ENCODE assay signal across 25 cellular contexts in the genomic region with DNA sequence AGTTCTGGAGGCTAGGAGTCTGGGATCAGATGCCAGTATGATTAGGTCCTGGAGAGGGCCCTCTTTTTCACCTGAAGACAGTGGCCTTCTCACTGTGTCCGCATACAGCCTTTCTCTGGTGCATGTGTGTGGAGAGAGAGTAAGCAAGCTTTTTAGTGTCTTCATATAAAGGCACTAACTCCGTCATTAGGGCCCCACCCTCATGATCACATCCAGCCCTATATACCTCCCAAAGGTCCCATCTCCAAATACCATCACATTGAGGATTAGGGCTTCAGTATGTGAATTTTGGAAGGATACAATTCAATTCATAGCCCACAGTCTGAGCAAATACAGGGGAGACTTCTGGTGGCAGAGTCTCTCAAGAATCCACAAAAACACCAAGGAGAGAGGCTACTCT.
DNase-seq lines count a peak whose midpoint lies in the region; ATAC-seq, FAIRE-seq and TF ChIP-seq lines count a peak whose summit lies in the region.
"Had no signal": no experiment of that assay in that cellular context is flagged by ENCODE, and none has a peak within 500 bp of the region (broad histone marks: within the 10 kb centered on the region; RNA-seq: fewer than 3 reads in every experiment).

No MANE protein-coding gene starts in this region.

- H3K4me1 ChIP-seq in HepG2 (ENCODE audit: insufficient read depth, low read length) (peaks cover 35% of the 10 kb centered on the region), right lobe of liver (peaks cover 0 to 5% (median 0%) of the 10 kb centered on the region in 4 donors), IMR-90 (ENCODE audit: control insufficient read depth, insufficient read depth, low read length) (peaks cover 12% of the 10 kb centered on the region)
- H3K4me1 ChIP-seq: BE2C had no signal

- DNase-seq in HepG2 (ENCODE audit: low spot score) (no peak), right lobe of liver (no peak), IMR-90 (no peak), anterior cingulate cortex (lab: John Stamatoyannopoulos, UW) (no peak)
- DNase-seq: 8988T; ACHN; BE2C; C1 segment of cervical spinal cord; CD4-positive, alpha-beta memory T cell; CD4-positive, CD25-positive, alpha-beta regulatory T cell; CD8-positive, alpha-beta memory T cell; COR-L47; DMS 273 treated with DMSO at 0.1 percent for 48 hours; DMS153; DMS53; DMS79; DND-41; EL; GDM1 had no signal

- ATAC-seq in HepG2 = no peak
- no peak for ATAC-seq in right lobe of liver
- no peak for ATAC-seq in IMR-90 (ENCODE audit: low read depth)
- ATAC-seq in HG03196 (IDR thresholded peaks at IDR 0.05; ENCODE audit: unreplicated experiment) = no peak
- ATAC-seq: GM12878 had no signal

- H3K27ac ChIP-seq in HepG2 (ENCODE audit: extremely low read length, insufficient read depth, low read length) (no peak overlapping the region), right lobe of liver (no peak overlapping the region), IMR-90 (ENCODE audit: insufficient read depth, low read length) (no peak overlapping the region)
- H3K27ac ChIP-seq: BLaER1 had no signal

- no peak overlapping the region for H3K14ac ChIP-seq in IMR-90 (replicated peaks; ENCODE audit: low read depth, low read length)

- H4K5ac ChIP-seq in IMR-90 (ENCODE audit: low read depth, low read length) = peak overlapping the region; percentile 10; the same call in 1 of the 2 replicates

- no peak overlapping the region for H3K23ac ChIP-seq in IMR-90 (ENCODE audit: low read depth, low read length)

- H3K4me2 ChIP-seq in HepG2 (ENCODE audit: low read depth, low read length) (no peak overlapping the region), IMR-90 (ENCODE audit: low read depth, low read length) (no peak overlapping the region)
- H3K4me2 ChIP-seq: BLaER1 had no signal

- H3K9ac ChIP-seq in HepG2 (ENCODE audit: insufficient read depth, low read depth, low read length) = no peak overlapping the region
- no peak overlapping the region for H3K9ac ChIP-seq in IMR-90 (ENCODE audit: low read depth, low read length)
- H3K9ac ChIP-seq: BLaER1 had no signal

- peaks cover 0 to 13% of the 10 kb centered on the region in 2 experiments; a peak in 1 of 4 replicates for H3K79me1 ChIP-seq in IMR-90 (ENCODE audit: low read depth in 1 of 2, low read length in 2 of 2)

- POLR2A ChIA-PET in HepG2 (lab: Yijun Ruan, JAX) (no interaction called here), IMR-90 (lab: Charles Lee; ENCODE audit: unreplicated experiment) (no interaction called here)

- TF ChIP-seq POLR2A in HepG2 (IDR thresholded peaks at IDR 0.05; ENCODE audit: insufficient read depth in 1 of 2, low read depth in 2 of 2, low read length in 2 of 2) (no peak), right lobe of liver (IDR thresholded peaks at IDR 0.05) (no peak), IMR-90 (IDR thresholded peaks at IDR 0.05; ENCODE audit: low read depth, low read length) (no peak)

- H2AFZ ChIP-seq in HepG2 (ENCODE audit: low read length) = no peak overlapping the region
- no peak overlapping the region for H2AFZ ChIP-seq in IMR-90 (replicated peaks; ENCODE audit: low read length, poor library complexity)

- H4K20me1 ChIP-seq in HepG2 (ENCODE audit: insufficient read depth, low read length) (no peaks in the 10 kb centered on the region), IMR-90 (ENCODE audit: insufficient read depth, low read length) (no peaks in the 10 kb centered on the region)
- H4K20me1 ChIP-seq: BLaER1 had no signal

- peaks cover 11% of the 10 kb centered on the region; the same call in 1 of the 2 replicates for H3K9me1 ChIP-seq in IMR-90 (ENCODE audit: insufficient read depth, low read length)

- no peaks in the 10 kb centered on the region for H3K36me3 ChIP-seq in HepG2 (replicated peaks in 1 of 2; ENCODE audit: control insufficient read depth in 1 of 2, insufficient read depth in 2 of 2, low read length in 2 of 2)
- no peaks in the 10 kb centered on the region for H3K36me3 ChIP-seq in right lobe of liver
- no peaks in the 10 kb centered on the region for H3K36me3 ChIP-seq in IMR-90 (ENCODE audit: control insufficient read depth, insufficient read depth, low read length)
- H3K36me3 ChIP-seq: BE2C, BLaER1 had no signal

- H2BK5ac ChIP-seq in IMR-90 (ENCODE audit: low read depth, low read length, poor library complexity, severe bottlenecking) = no peak overlapping the region

- FAIRE-seq in HepG2 (lab: Jason Lieb, UNC) = no peak
- FAIRE-seq: A204.1, GM12878, GM12892, GM18507 had no signal

- H3K27me3 ChIP-seq in HepG2 (ENCODE audit: control insufficient read depth in 1 of 2, insufficient read depth in 2 of 2, low read length in 2 of 2) = no peaks in the 10 kb centered on the region
- no peaks in the 10 kb centered on the region for H3K27me3 ChIP-seq in right lobe of liver
- H3K27me3 ChIP-seq in IMR-90 (ENCODE audit: control insufficient read depth, insufficient read depth, low read length) = no peaks in the 10 kb centered on the region
- H3K27me3 ChIP-seq: BE2C, BLaER1 had no signal

- dilution Hi-C loops in IMR-90 (cut with HindIII; ENCODE audit: low sequenced_read_pairs, unreplicated experiment) = no loop called here

- H2BK15ac ChIP-seq in IMR-90 (ENCODE audit: low read depth, low read length) = no peak overlapping the region

- H3K4me3 ChIP-seq in HepG2 (replicated peaks in 1 of 3; ENCODE audit: insufficient read depth in 1 of 3, low read depth in 2 of 3, low read length in 3 of 3) = no peak overlapping the region
- H3K4me3 ChIP-seq in right lobe of liver = no peak overlapping the region
- no peak overlapping the region for H3K4me3 ChIP-seq in IMR-90 (ENCODE audit: insufficient read depth, low read depth, low read length)
- H3K4me3 ChIP-seq: BLaER1, GM12878 had no signal

- no peak overlapping the region for H2BK120ac ChIP-seq in IMR-90 (ENCODE audit: low read depth, low read length)

- H3K79me2 ChIP-seq in HepG2 (ENCODE audit: insufficient read depth, low read length) = no peaks in the 10 kb centered on the region

- no peak overlapping the region for H3K4ac ChIP-seq in IMR-90 (ENCODE audit: low read depth, low read length)

- no peak for TF ChIP-seq EP300 in HepG2 (IDR thresholded peaks at IDR 0.05; ENCODE audit: low read depth in 2 of 2, low read length in 2 of 2)
- TF ChIP-seq EP300 in HepG2 (CRISPR knock-in tag; IDR thresholded peaks at IDR 0.05; ENCODE audit: borderline replicate concordance) = no peak

- CTCF ChIA-PET in HepG2 (lab: Yijun Ruan, JAX; ENCODE audit: low intra/inter-chr PET ratio, low total read pairs) = interaction anchor here (2.6 kb wide), 1 partner anchor 25 kb away, joined by 11 read pairs; no protein-coding TSS in a partner anchor
- CTCF ChIA-PET in IMR-90 (lab: Yijun Ruan, JAX) = interaction anchor here (1.2 kb wide), 1 partner anchor 11 kb away, joined by 4 read pairs; no protein-coding TSS in a partner anchor

- in situ Hi-C loops in HepG2 (cut with HindIII; ENCODE audit: extremely low pct_ligation_motif_present, low pct_unique_long_range_greater_than_20kb) = no loop called here
- in situ Hi-C loops in IMR-90 (cut with MboI; ENCODE audit: low sequenced_read_pairs) = loop anchor here (5.0 kb wide), 1 partner anchor 372 kb away; no protein-coding TSS in a partner anchor

- no peak overlapping the region for H3K18ac ChIP-seq in IMR-90 (ENCODE audit: low read depth, low read length)

- no peak overlapping the region for H2AK5ac ChIP-seq in IMR-90 (ENCODE audit: low read depth, low read length)

- H2AK9ac ChIP-seq in IMR-90 (replicated peaks; ENCODE audit: low read depth, low read length, poor library complexity) = no peak overlapping the region

- no peak overlapping the region for H3K56ac ChIP-seq in IMR-90 (ENCODE audit: extremely low read depth, insufficient read depth, low read length)

- TF ChIP-seq CTCF in HepG2 (CRISPR knock-in tag; IDR thresholded peaks at IDR 0.05) (no peak), right lobe of liver (IDR thresholded peaks at IDR 0.05) (no peak), IMR-90 (conservative IDR thresholded peaks at IDR 0.05; ENCODE audit: low read depth, low read length) (no peak)

- no peak overlapping the region for H4K91ac ChIP-seq in IMR-90 (ENCODE audit: insufficient read depth, low read depth, low read length)

- H2BK20ac ChIP-seq in IMR-90 (ENCODE audit: low read depth, low read length) = no peak overlapping the region

- no peaks in the 10 kb centered on the region for H3K9me3 ChIP-seq in HepG2 (ENCODE audit: low read length)
- no peaks in the 10 kb centered on the region for H3K9me3 ChIP-seq in right lobe of liver
- H3K9me3 ChIP-seq in IMR-90 (ENCODE audit: control insufficient read depth, insufficient read depth, low read length) = no peaks in the 10 kb centered on the region
- H3K9me3 ChIP-seq: BE2C, BLaER1 had no signal

- intact Hi-C loops in HepG2 (cut with micrococcal nuclease; ENCODE audit: unreplicated experiment) = loop anchor here (10.0 kb wide), 1 partner anchor 381 kb away; no protein-coding TSS in a partner anchor
- intact Hi-C loops in right lobe of liver (cut with DNase I) = no loop called here
- intact Hi-C loops in IMR-90 (cut with micrococcal nuclease) = loop anchor here (5.0 to 10.0 kb wide), 3 partner anchors 103 to 383 kb away; no protein-coding TSS in a partner anchor

- BruUV-seq in HepG2 (replicated peaks; lab: Mats Ljungman, UMichigan) = no TSS peak
- no TSS peak for BruUV-seq in IMR-90 (replicated peaks; lab: Mats Ljungman, UMichigan)

- H4K8ac ChIP-seq in IMR-90 (ENCODE audit: low read depth in 2 of 2, low read length in 2 of 2) = no peak overlapping the region

- 88% methylated on average over 2 of the region's 2 CpGs for WGBS in HepG2 (ENCODE audit: low lambda C conversion rate)
- 94% methylated on average over 2 of the region's 2 CpGs for WGBS in right lobe of liver (ENCODE audit: insufficient coverage, low coverage, low lambda C conversion rate, missing lambda C conversion rate)
- WGBS in IMR-90 (ENCODE audit: extremely low coverage in 2 of 2, insufficient read length in 1 of 2), 2 experiments = no CpG with 5 or more reads among the region's 2 CpGs

- no peak for TF ChIP-seq RAD21 in HepG2 (CRISPR knock-in tag; IDR thresholded peaks at IDR 0.05)
- TF ChIP-seq RAD21 in IMR-90 (IDR thresholded peaks at IDR 0.05; ENCODE audit: low read length) = no peak

TF ChIP-seq in HepG2, 621 proteins besides CTCF, POLR2A, EP300 and RAD21:
- TF ChIP-seq PITX1 (CRISPR knock-in tag; IDR thresholded peaks at IDR 0.05) (no peak), ZNF616 (CRISPR knock-in tag; IDR thresholded peaks at IDR 0.05; ENCODE audit: low read depth) (no peak), ATRX (CRISPR knock-in tag; IDR thresholded peaks at IDR 0.05; ENCODE audit: borderline replicate concordance) (no peak), ZNF264 (CRISPR knock-in tag; IDR thresholded peaks at IDR 0.05) (peak; percentile 95)

TF ChIP-seq in IMR-90, 13 proteins besides CTCF, POLR2A, EP300 and RAD21 (continues in another document):
- TF ChIP-seq, protein P1, sequence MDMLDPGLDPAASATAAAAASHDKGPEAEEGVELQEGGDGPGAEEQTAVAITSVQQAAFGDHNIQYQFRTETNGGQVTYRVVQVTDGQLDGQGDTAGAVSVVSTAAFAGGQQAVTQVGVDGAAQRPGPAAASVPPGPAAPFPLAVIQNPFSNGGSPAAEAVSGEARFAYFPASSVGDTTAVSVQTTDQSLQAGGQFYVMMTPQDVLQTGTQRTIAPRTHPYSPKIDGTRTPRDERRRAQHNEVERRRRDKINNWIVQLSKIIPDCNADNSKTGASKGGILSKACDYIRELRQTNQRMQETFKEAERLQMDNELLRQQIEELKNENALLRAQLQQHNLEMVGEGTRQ (IDR thresholded peaks at IDR 0.05; ENCODE audit: low read depth, low read length) = no peak
- TF ChIP-seq RFX5 (IDR thresholded peaks at IDR 0.05; ENCODE audit: low read depth, low read length) (no peak), CEBPB (IDR thresholded peaks at IDR 0.05; ENCODE audit: low read depth, low read length) (no peak)

Comparison
In these comparisons a context has a peak if more than half of its experiments do, and no peak if none do; other contexts are left out.
1. intact Hi-C loops: an anchor here in HepG2 (10.0 kb wide) and IMR-90 (5.0 to 10.0 kb wide); none called in right lobe of liver.